Comparison of ENCODE assay signal across 17 cellular contexts in genomic region chr11:103069367-103069766, GRCh38. TPM values are rescaled to one million over a fixed set of nuclear protein-coding genes. Genes with fewer than 3 reads are reported as not detected.
DNase-seq lines count a peak whose midpoint lies in the region; ATAC-seq, FAIRE-seq and TF ChIP-seq lines count a peak whose summit lies in the region.
"Had no signal": no experiment of that assay in that cellular context is flagged by ENCODE, and none has a peak within 500 bp of the region (broad histone marks: within the 10 kb centered on the region; RNA-seq: fewer than 3 reads in every experiment).

No MANE protein-coding gene starts in this region.

- no peaks in the 10 kb centered on the region for H3K36me3 ChIP-seq in KMS-11 (ENCODE audit: insufficient read depth)
- H3K36me3 ChIP-seq in K562 (ENCODE audit: control insufficient read depth, insufficient read depth, low read length) = peaks cover 60% of the 10 kb centered on the region
- H3K36me3 ChIP-seq: ovary had no signal

- POLR2A ChIA-PET in K562 (lab: Yijun Ruan, JAX) = no interaction called here

- no peak for DNase-seq in activated CD8-positive, alpha-beta memory T cell treated with anti-CD3 and anti-CD28 coated beads, Interleukin-2, amount 10 ng/mL, durations not matched to agents 7 days and 5 days
- DNase-seq in activated CD8-positive, alpha-beta memory T cell treated with anti-CD3 and anti-CD28 coated beads, Interleukin-2, amount 50 U/mL, for 4 hours = no peak
- DNase-seq in K562 (ENCODE audit: extremely low read depth in 1 of 4, low spot score in 3 of 4) (no peak), progenitor cell of endocrine pancreas (ENCODE audit: low spot score, unreplicated experiment) (no peak), Ammon's horn (ENCODE audit: low spot score) (no peak), DMS 273 (lab: John Stamatoyannopoulos, UW; ENCODE audit: unreplicated experiment) (no peak)
- DNase-seq: activated CD4-positive, alpha-beta T cell treated with anti-CD3 and anti-CD28 coated beads for 48 hours; activated gamma-delta T cell; brain microvascular endothelial cell; GDM1; ovary; SHP77; T1000 had no signal

- TF ChIP-seq CTCF in KMS-11 (conservative IDR thresholded peaks at IDR 0.05; ENCODE audit: low read depth, low read length) (no peak), K562 (IDR thresholded peaks at IDR 0.05 in 2 of 3, conservative IDR thresholded peaks at IDR 0.05 in 1 of 3; ENCODE audit: insufficient read depth in 2 of 3, low read depth in 1 of 3, low read length in 3 of 3) (no peak), progenitor cell of endocrine pancreas (IDR thresholded peaks at IDR 0.05; ENCODE audit: unreplicated experiment) (no peak)

- peaks cover 40% of the 10 kb centered on the region for H3K4me1 Mint-ChIP-seq in activated CD8-positive, alpha-beta memory T cell treated with anti-CD3 and anti-CD28 coated beads, Interleukin-2, amount 10 ng/mL, durations not matched to agents 7 days and 5 days
- peaks cover 10% of the 10 kb centered on the region for H3K4me1 Mint-ChIP-seq in progenitor cell of endocrine pancreas (ENCODE audit: low read depth)

- no peak for TF ChIP-seq POLR2A in K562 (conservative IDR thresholded peaks at IDR 0.05)

- no peaks in the 10 kb centered on the region for H3K9me3 Mint-ChIP-seq in activated CD8-positive, alpha-beta memory T cell treated with anti-CD3 and anti-CD28 coated beads, Interleukin-2, amount 10 ng/mL, durations not matched to agents 7 days and 5 days (ENCODE audit: low read depth)
- H3K9me3 Mint-ChIP-seq in progenitor cell of endocrine pancreas (ENCODE audit: low read depth) = peaks cover 3% of the 10 kb centered on the region

- peak overlapping the region; percentile 31 for H3K27ac Mint-ChIP-seq in activated CD8-positive, alpha-beta memory T cell treated with anti-CD3 and anti-CD28 coated beads, Interleukin-2, amount 10 ng/mL, durations not matched to agents 7 days and 5 days
- peak overlapping the region; percentile 14 for H3K27ac Mint-ChIP-seq in progenitor cell of endocrine pancreas

- H3K79me2 ChIP-seq in KMS-11 (ENCODE audit: insufficient read depth, low read depth) = peaks cover 24% of the 10 kb centered on the region; the same call in 1 of the 2 replicates
- H3K79me2 ChIP-seq in K562 (ENCODE audit: control insufficient read depth, insufficient read depth, low read length) = peaks cover 64% of the 10 kb centered on the region

- 0 out of 2 replicates have a peak overlapping the region, but pooled peaks have one; percentile 41 for H3K4me2 ChIP-seq in KMS-11
- no peak overlapping the region for H3K4me2 ChIP-seq in K562 (ENCODE audit: insufficient read depth, low read length)
- H3K4me2 ChIP-seq: hepatocyte had no signal

- in situ Hi-C loops in K562 (cut with MboI) = no loop called here

- H3K27me3 Mint-ChIP-seq in activated CD8-positive, alpha-beta memory T cell treated with anti-CD3 and anti-CD28 coated beads, Interleukin-2, amount 10 ng/mL, durations not matched to agents 7 days and 5 days = no peaks in the 10 kb centered on the region
- H3K27me3 Mint-ChIP-seq in progenitor cell of endocrine pancreas = no peaks in the 10 kb centered on the region

- no peak for TF ChIP-seq RAD21 in K562 (CRISPR knock-in tag; conservative IDR thresholded peaks at IDR 0.05 in 1 of 2, IDR thresholded peaks at IDR 0.05 in 1 of 2)

- 92% methylated on average over 2 of the region's 2 CpGs for WGBS in K562 (ENCODE audit: insufficient coverage, low coverage, missing lambda C conversion rate)

- intact Hi-C loops in K562 (cut with micrococcal nuclease) = no loop called here

- H4K20me1 ChIP-seq in KMS-11 (ENCODE audit: insufficient read depth) (peaks cover 3% of the 10 kb centered on the region; the same call in 1 of the 2 replicates), K562 (replicated peaks; ENCODE audit: control insufficient read depth, insufficient read depth, low read length) (0 out of 2 replicates have a peak, but pooled peaks cover 3% of the 10 kb centered on the region)

- H3K27ac ChIP-seq in KMS-11 = no peak overlapping the region
- no peak overlapping the region for H3K27ac ChIP-seq in K562 (ENCODE audit: extremely low read depth, low read depth, low read length)
- H3K27ac ChIP-seq: brain microvascular endothelial cell, hepatocyte, ovary had no signal

- H3K27me3 ChIP-seq in KMS-11 (ENCODE audit: insufficient read depth, low read depth) = no peaks in the 10 kb centered on the region
- no peaks in the 10 kb centered on the region for H3K27me3 ChIP-seq in K562 (ENCODE audit: control insufficient read depth in 2 of 2, insufficient read depth in 2 of 2, low read length in 2 of 2)
- H3K27me3 ChIP-seq: brain microvascular endothelial cell, hepatocyte, ovary had no signal

- H3K36me3 Mint-ChIP-seq in activated CD8-positive, alpha-beta memory T cell treated with anti-CD3 and anti-CD28 coated beads, Interleukin-2, amount 10 ng/mL, durations not matched to agents 7 days and 5 days = peaks cover 36% of the 10 kb centered on the region
- peaks cover 35% of the 10 kb centered on the region for H3K36me3 Mint-ChIP-seq in progenitor cell of endocrine pancreas (ENCODE audit: insufficient read depth)

- no TSS peak for BruUV-seq in K562 (replicated peaks; lab: Mats Ljungman, UMichigan)

- no peaks in the 10 kb centered on the region for H3K9me3 ChIP-seq in K562 (replicated peaks; ENCODE audit: control insufficient read depth, insufficient read depth, low read depth, low read length)
- H3K9me3 ChIP-seq: HAP-1, ovary had no signal

- no peaks in the 10 kb centered on the region for H3K9me1 ChIP-seq in K562 (ENCODE audit: control insufficient read depth, insufficient read depth, low read length)

- CTCF ChIA-PET in activated CD8-positive, alpha-beta memory T cell treated with anti-CD3 and anti-CD28 coated beads, Interleukin-2, amount 10 ng/mL, durations not matched to agents 7 days and 5 days (lab: Charles Lee) = no interaction called here
- CTCF ChIA-PET in K562 (lab: Yijun Ruan, JAX; ENCODE audit: low intra/inter-chr PET ratio) = no interaction called here

- no peak for ATAC-seq in activated CD8-positive, alpha-beta memory T cell treated with anti-CD3 and anti-CD28 coated beads, Interleukin-2, amount 10 ng/mL, durations not matched to agents 7 days and 5 days
- ATAC-seq in K562 = peak; percentile 42; the same call in 2 of the 3 replicates
- no peak for ATAC-seq in HG02678 (IDR thresholded peaks at IDR 0.05; ENCODE audit: unreplicated experiment)

- H3K4me1 ChIP-seq in KMS-11 (ENCODE audit: low read depth, poor library complexity, severe bottlenecking) = peaks cover 40% of the 10 kb centered on the region
- no peaks in the 10 kb centered on the region for H3K4me1 ChIP-seq in K562 (replicated peaks in 1 of 2; ENCODE audit: control insufficient read depth in 2 of 2, insufficient read depth in 2 of 2, low read length in 2 of 2)

- H3K4me3 Mint-ChIP-seq in activated CD8-positive, alpha-beta memory T cell treated with anti-CD3 and anti-CD28 coated beads, Interleukin-2, amount 10 ng/mL, durations not matched to agents 7 days and 5 days = no peak overlapping the region
- no peak overlapping the region for H3K4me3 Mint-ChIP-seq in progenitor cell of endocrine pancreas (ENCODE audit: low read depth)

- H3K4me3 ChIP-seq in KMS-11 (IDR thresholded peaks at IDR 0.05; ENCODE audit: insufficient read depth, low read depth, low read length) (no peak overlapping the region), K562 (no peak overlapping the region)
- H3K4me3 ChIP-seq: HAP-1, hepatocyte, ovary had no signal

- H2AFZ ChIP-seq in KMS-11 (ENCODE audit: low read depth) (no peak overlapping the region), K562 (ENCODE audit: low read depth, low read length) (no peak overlapping the region)
- H2AFZ ChIP-seq: hepatocyte had no signal

- FAIRE-seq in K562 (lab: Jason Lieb, UNC) = peak; percentile 44

- no peak overlapping the region for H3K9ac ChIP-seq in KMS-11
- H3K9ac ChIP-seq in K562 (ENCODE audit: insufficient read depth in 1 of 2, low read depth in 2 of 2, low read length in 2 of 2) = no peak overlapping the region

- TF ChIP-seq EP300 in K562 (IDR thresholded peaks at IDR 0.05; ENCODE audit: low read length) = no peak

RNA-seq across cellular contexts. Expression of gene DCUN1D5, which starts 22.6 kb away (rescaled TPM):
- total RNA-seq in activated CD8-positive, alpha-beta memory T cell treated with anti-CD3 and anti-CD28 coated beads, Interleukin-2, amount 10 ng/mL, durations not matched to agents 7 days and 5 days = 10 to 100 TPM; 38.4 to 51.3 TPM
- total RNA-seq in K562 (2011; cell fraction: chromatin; rRNA removed; ENCODE audit: low replicate concordance) = 19.9 and 20.0 TPM in 2 replicates
- total RNA-seq in K562 (2011; cell fraction: nucleolus; rRNA removed) = 29.3 and 32.9 TPM in 2 replicates
- total RNA-seq in K562 (2011; cell fraction: nucleoplasm; rRNA removed) = 24.1 and 31.0 TPM in 2 replicates
- 202 and 242 TPM in 2 replicates for total RNA-seq in K562 (2014; rRNA removed)
- 132 and 149 TPM in 2 replicates for total RNA-seq in K562 (2014; rRNA removed; fragmentation: Illumina TruSeq; extraction: Trizol)
- total RNA-seq in K562 (2015; rRNA removed; fragmentation: Illumina TruSeq; extraction: Trizol) = 105 and 115 TPM in 2 replicates
- total RNA-seq in K562 (2021) = 97.2 and 100 TPM in 2 replicates
- 102 and 161 TPM in 2 replicates for polyA plus RNA-seq in K562 (2011; rRNA removed)
- 74.9 and 88.7 TPM in 2 replicates for polyA plus RNA-seq in K562 (2011; cell fraction: cytosol; rRNA removed)
- 34.6 and 42.4 TPM in 2 replicates for polyA plus RNA-seq in K562 (2011; cell fraction: nucleus; rRNA removed)
- polyA plus RNA-seq in K562 (2012) = 68.3 and 115 TPM in 2 replicates
- polyA plus RNA-seq in K562 (2014; fragmentation: Illumina TruSeq; extraction: Trizol) = 82.7 and 93.3 TPM in 2 replicates
- polyA plus RNA-seq in K562 (2014; fragmentation: Nextera tagmentation; extraction: Ambion mirVana) = 10 to 100 TPM; 38.4 to 39.1 TPM
- polyA plus RNA-seq in K562 (2014; rRNA removed) = 175 and 178 TPM in 2 replicates
- polyA minus RNA-seq in K562 (2011; rRNA and poly(A)+ RNA removed) = 65.9 and 73.0 TPM in 2 replicates
- polyA minus RNA-seq in K562 (2011; cell fraction: cytosol; rRNA and poly(A)+ RNA removed) = 42.4 and 46.6 TPM in 2 replicates
- 29.9 and 36.7 TPM in 2 replicates for polyA minus RNA-seq in K562 (2011; cell fraction: nucleus; rRNA and poly(A)+ RNA removed)
- total RNA-seq in progenitor cell of endocrine pancreas = 31.8 and 35.9 TPM in 2 replicates

RNA-seq across cellular contexts. Expression of gene DYNC2H1, which starts 39.9 kb away (rescaled TPM):
- 1 to 10 TPM; 4.3 to 4.9 TPM for total RNA-seq in activated CD8-positive, alpha-beta memory T cell treated with anti-CD3 and anti-CD28 coated beads, Interleukin-2, amount 10 ng/mL, durations not matched to agents 7 days and 5 days
- 0.12 and 1.0 TPM in 2 replicates for total RNA-seq in K562 (2011; cell fraction: chromatin; rRNA removed; ENCODE audit: low replicate concordance)
- under 0.01 and 0.26 TPM in 2 replicates for total RNA-seq in K562 (2011; cell fraction: nucleolus; rRNA removed)
- 0.22 TPM in 1 of 2 replicates, not detected in the other for total RNA-seq in K562 (2011; cell fraction: nucleoplasm; rRNA removed)
- total RNA-seq in K562 (2014; rRNA removed) (0.33 and 0.64 TPM in 2 replicates), K562 (2014; rRNA removed; fragmentation: Illumina TruSeq; extraction: Trizol) (0.51 and 0.54 TPM in 2 replicates), K562 (2015; rRNA removed; fragmentation: Illumina TruSeq; extraction: Trizol) (0.40 and 0.57 TPM in 2 replicates), K562 (2021) (0.33 and 0.47 TPM in 2 replicates), progenitor cell of endocrine pancreas (18.6 and 19.1 TPM in 2 replicates)
- polyA plus RNA-seq in K562 (2011; rRNA removed) (0.07 and 0.20 TPM in 2 replicates), K562 (2014; fragmentation: Illumina TruSeq; extraction: Trizol) (0.11 and 0.12 TPM in 2 replicates), K562 (2014; fragmentation: Nextera tagmentation; extraction: Ambion mirVana) (under 1 TPM; 0.10 to 0.17 TPM), K562 (2014; rRNA removed) (0.08 and 0.19 TPM in 2 replicates)
- polyA plus RNA-seq in K562 (2011; cell fraction: cytosol; rRNA removed) = 0.01 and 0.04 TPM in 2 replicates
- polyA plus RNA-seq in K562 (2011; cell fraction: nucleus; rRNA removed) = 0.04 and 0.58 TPM in 2 replicates
- polyA plus RNA-seq in K562 (2012) = 0.21 and 0.73 TPM in 2 replicates
- 0.32 and 0.57 TPM in 2 replicates for polyA minus RNA-seq in K562 (2011; rRNA and poly(A)+ RNA removed)
- 0.76 TPM in 1 of 2 replicates, not detected in the other for polyA minus RNA-seq in K562 (2011; cell fraction: cytosol; rRNA and poly(A)+ RNA removed)
- 0.13 and 1.00 TPM in 2 replicates for polyA minus RNA-seq in K562 (2011; cell fraction: nucleus; rRNA and poly(A)+ RNA removed)
